Comparison of ENCODE assay signal across 15 cellular contexts in genomic region chrY:14850734-14851133, GRCh38.
"Had no signal": no experiment of that assay in that cellular context is flagged by ENCODE, and none has a peak within 500 bp of the region (broad histone marks: within the 10 kb centered on the region; RNA-seq: fewer than 3 reads in every experiment).

No MANE protein-coding gene starts in this region.

- H3K27me3 ChIP-seq: right lobe of liver, transverse colon had no signal

- H3K4me1 ChIP-seq: prostate gland, right lobe of liver, transverse colon had no signal

- H3K36me3 ChIP-seq: prostate gland, right lobe of liver, transverse colon had no signal

- ATAC-seq: natural killer cell; stimulated activated naive B cell treated with anti-CD40 and anti-IgM and Interleukin-4, amounts not matched to agents 10 μg/mL and 1 μg/mL and 100 μg/mL, for 72 hours had no signal

- H3K4me3 ChIP-seq: prostate gland, right lobe of liver, transverse colon had no signal

- DNase-seq: activated B cell treated with CpG ODN at 0.5 μM for 24 hours; activated CD4-positive, alpha-beta T cell treated with anti-CD3 and anti-CD28 coated beads, Interleukin-2, amount 10 ng/mL, durations not matched to agents 7 days and 5 days; activated CD8-positive, alpha-beta memory T cell treated with anti-CD3 and anti-CD28 coated beads for 24 hours; activated naive CD4-positive, alpha-beta T cell treated with Interleukin-2 at 50 U/mL for 16 hours; caudate nucleus; cortex of kidney; effector CD8-positive, alpha-beta T cell; immature natural killer cell; natural killer cell; nucleus accumbens; stimulated activated CD4-positive, alpha-beta T cell treated with anti-CD3 and anti-CD28 coated beads, Interleukin-2, amount 100 ng/mL, for 24 hours; stimulated activated naive B cell treated with anti-CD40 and anti-IgM and Interleukin-4, amounts not matched to agents 10 μg/mL and 1 μg/mL and 100 μg/mL, for 72 hours; transverse colon had no signal

- H3K27ac ChIP-seq: prostate gland, right lobe of liver, transverse colon had no signal

- H3K9me3 ChIP-seq: prostate gland, right lobe of liver, transverse colon had no signal
